Comparison of ENCODE assay signal across 8 cellular contexts in the genomic region with DNA sequence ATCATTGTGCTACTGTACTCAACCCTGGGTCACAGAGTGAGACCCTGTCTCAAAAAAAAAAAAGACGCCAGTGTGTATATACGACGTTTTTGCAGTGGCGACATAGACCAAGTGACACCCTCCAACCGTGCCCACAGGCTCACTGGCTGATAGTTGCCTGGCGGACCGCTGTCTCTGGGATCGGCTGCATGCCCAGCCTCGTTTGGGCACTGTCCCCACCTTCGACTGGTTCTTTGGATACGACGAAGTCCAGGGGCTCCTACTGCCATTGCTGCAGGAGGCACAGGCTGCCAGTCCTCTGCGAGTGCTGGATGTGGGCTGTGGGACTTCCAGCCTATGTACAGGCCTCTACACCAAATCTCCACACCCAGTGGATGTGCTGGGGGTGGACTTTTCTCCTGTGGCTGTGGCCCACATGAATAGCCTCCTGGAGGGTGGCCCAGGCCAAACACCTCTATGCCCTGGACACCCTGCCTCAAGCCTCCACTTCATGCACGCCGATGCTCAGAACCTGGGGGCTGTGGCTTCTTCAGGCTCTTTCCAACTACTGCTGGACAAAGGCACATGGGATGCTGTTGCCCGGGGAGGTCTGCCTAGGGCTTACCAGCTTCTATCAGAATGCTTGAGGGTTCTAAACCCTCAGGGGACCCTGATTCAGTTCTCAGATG. TPM values are rescaled to one million over a fixed set of nuclear protein-coding genes. Genes with fewer than 3 reads are reported as not detected.
DNase-seq lines count a peak whose midpoint lies in the region; ATAC-seq and TF ChIP-seq lines count a peak whose summit lies in the region.

No MANE protein-coding gene starts in this region.

- TF ChIP-seq CTCF in GM12864 (IDR thresholded peaks at IDR 0.05; ENCODE audit: low read depth, low read length, missing control alignments) (no peak), esophagus muscularis mucosa (IDR thresholded peaks at IDR 0.05) (no peak), psoas muscle (IDR thresholded peaks at IDR 0.05) (no peak)

- TF ChIP-seq POLR2A in esophagus muscularis mucosa (IDR thresholded peaks at IDR 0.05; ENCODE audit: low read depth): no peak

- no peak for ATAC-seq in psoas muscle

- peaks cover 54% of the 10 kb centered on the region for H3K36me3 ChIP-seq in SJSA1
- H3K36me3 ChIP-seq in esophagus muscularis mucosa: peaks cover 7 to 32% (median 24%) of the 10 kb centered on the region in 4 donors
- peaks cover 3 to 42% of the 10 kb centered on the region in 2 donors for H3K36me3 ChIP-seq in psoas muscle (ENCODE audit: insufficient read depth in 1 of 2, low read depth in 1 of 2)

- no peaks in the 10 kb centered on the region for H3K27me3 ChIP-seq in SJSA1 (replicated peaks)
- H3K27me3 ChIP-seq in esophagus muscularis mucosa: no peaks in the 10 kb centered on the region
- H3K27me3 ChIP-seq in psoas muscle (ENCODE audit: insufficient read depth in 3 of 3, low read length in 2 of 3): no peaks in the 10 kb centered on the region

- H3K4me3 ChIP-seq in GM12864 (ENCODE audit: low read depth, low read length): peak overlapping the region; percentile 69
- peak overlapping the region; percentile 61 for H3K4me3 ChIP-seq in SJSA1
- peak overlapping the region; percentile 71 to 83 (median 82) for H3K4me3 ChIP-seq in esophagus muscularis mucosa
- peak overlapping the region; percentile 99 for H3K4me3 ChIP-seq in psoas muscle

- H3K9me3 ChIP-seq in SJSA1 (replicated peaks) (no peaks in the 10 kb centered on the region; the same call in 1 of the 2 replicates), esophagus muscularis mucosa (no peaks in the 10 kb centered on the region), psoas muscle (no peaks in the 10 kb centered on the region)

- intact Hi-C loops in esophagus muscularis mucosa (cut with DNase I): no loop called here
- intact Hi-C loops in psoas muscle (cut with DNase I): no loop called here

- TF ChIP-seq EP300 in esophagus muscularis mucosa (IDR thresholded peaks at IDR 0.05): no peak

- DNase-seq in GM12864 (ENCODE audit: low read depth) (no peak), SJSA1 (ENCODE audit: low read depth in 1 of 2, low spot score in 2 of 2) (no peak), esophagus muscularis mucosa (ENCODE audit: extremely low spot score) (no peak), psoas muscle (no peak), HCEC 1CT (no peak), globus pallidus (ENCODE audit: low spot score) (no peak), medulla oblongata (ENCODE audit: extremely low spot score) (no peak), NCI-H2171 treated with DMSO at 0.1 percent for 48 hours (lab: John Stamatoyannopoulos, UW) (no peak)

- 77% methylated on average over 3 of the region's 16 CpGs for WGBS in esophagus muscularis mucosa
- WGBS in psoas muscle, 3 donors: 31 to 43% (median 42%) methylated on average over 16 of the region's 16 CpGs

- H3K27ac ChIP-seq in SJSA1 (0 out of 2 replicates have a peak overlapping the region, but pooled peaks have one; percentile 37), esophagus muscularis mucosa (replicated peaks in 1 of 4) (peak overlapping the region; percentile 91 to 97 (median 92)), psoas muscle (peak overlapping the region; percentile 95)

- H3K4me1 ChIP-seq in SJSA1 (replicated peaks) (peaks cover 23% of the 10 kb centered on the region), esophagus muscularis mucosa (peaks cover 40 to 69% (median 55%) of the 10 kb centered on the region in 4 donors), psoas muscle (peaks cover 35% of the 10 kb centered on the region)

RNA-seq across cellular contexts. Expression of gene CSKMT, which starts 1.3 kb away (rescaled TPM):
- total RNA-seq in SJSA1 (2014; rRNA removed; shearing (Covaris generic)): 9.8 and 15.7 TPM in 2 replicates
- 1 to 10 TPM; 2.9 to 4.9 (median 3.1) TPM for total RNA-seq in esophagus muscularis mucosa
- 10 to 100 TPM in 2 of 4 donors, 1 to 10 TPM in 2; 3.8 to 12.8 (median 9.4) TPM for total RNA-seq in psoas muscle
- polyA plus RNA-seq in psoas muscle: 10 to 100 TPM in 1 of 3 donors, 1 to 10 TPM in 2; 4.8 to 11.4 (median 7.8) TPM

RNA-seq across cellular contexts. Expression of gene C11orf98, which starts 1.4 kb away (rescaled TPM):
- total RNA-seq in SJSA1 (2014; rRNA removed; shearing (Covaris generic)): 103 and 121 TPM in 2 replicates
- 10 to 100 TPM; 23.7 to 38.0 (median 33.0) TPM for total RNA-seq in esophagus muscularis mucosa
- 10 to 100 TPM; 29.8 to 50.9 (median 50.2) TPM for total RNA-seq in psoas muscle
- polyA plus RNA-seq in psoas muscle: 100 to 1,000 TPM in 1 of 3 donors, 10 to 100 TPM in 2; 87.1 to 155 (median 93.1) TPM

RNA-seq across cellular contexts. Expression of gene UQCC3, which starts 5.1 kb away (rescaled TPM):
- 14.9 and 30.6 TPM in 2 replicates for total RNA-seq in SJSA1 (2014; rRNA removed; shearing (Covaris generic))
- total RNA-seq in esophagus muscularis mucosa (1 to 10 TPM; 6.3 to 7.5 (median 7.1) TPM), psoas muscle (1 to 10 TPM; 5.2 to 8.8 (median 7.1) TPM)
- polyA plus RNA-seq in psoas muscle: 10 to 100 TPM in 1 of 3 donors, 1 to 10 TPM in 2; 6.4 to 16.5 (median 8.6) TPM

RNA-seq across cellular contexts. Expression of gene LBHD1, which starts 5.7 kb away (rescaled TPM):
- total RNA-seq in SJSA1 (2014; rRNA removed; shearing (Covaris generic)): 2.1 and 10.1 TPM in 2 replicates
- 1 to 10 TPM; 1.6 to 2.5 (median 1.7) TPM for total RNA-seq in esophagus muscularis mucosa
- 1 to 10 TPM in 3 of 4 donors, under 1 TPM in 1; 0.74 to 3.2 (median 1.9) TPM for total RNA-seq in psoas muscle
- polyA plus RNA-seq in psoas muscle: 1 to 10 TPM in 2 of 3 donors, under 1 TPM in 1; 0.98 to 3.6 (median 1.6) TPM

RNA-seq across cellular contexts. Expression of gene UBXN1, which starts 12.5 kb away (rescaled TPM):
- 162 and 208 TPM in 2 replicates for total RNA-seq in SJSA1 (2014; rRNA removed; shearing (Covaris generic))
- total RNA-seq in esophagus muscularis mucosa: 100 to 1,000 TPM; 192 to 277 (median 234) TPM
- total RNA-seq in psoas muscle: 100 to 1,000 TPM; 102 to 204 (median 149) TPM
- 100 to 1,000 TPM; 225 to 376 (median 295) TPM for polyA plus RNA-seq in psoas muscle

Comparison
In these comparisons a context has a peak if more than half of its experiments do, and no peak if none do; other contexts are left out.
1. H3K27ac ChIP-seq: peak in every context shown above with its lines; median percentile 95 in psoas muscle; 92 in esophagus muscularis mucosa; 37 in SJSA1.